Comparison of ENCODE assay signal across 8 cellular contexts in the genomic region with DNA sequence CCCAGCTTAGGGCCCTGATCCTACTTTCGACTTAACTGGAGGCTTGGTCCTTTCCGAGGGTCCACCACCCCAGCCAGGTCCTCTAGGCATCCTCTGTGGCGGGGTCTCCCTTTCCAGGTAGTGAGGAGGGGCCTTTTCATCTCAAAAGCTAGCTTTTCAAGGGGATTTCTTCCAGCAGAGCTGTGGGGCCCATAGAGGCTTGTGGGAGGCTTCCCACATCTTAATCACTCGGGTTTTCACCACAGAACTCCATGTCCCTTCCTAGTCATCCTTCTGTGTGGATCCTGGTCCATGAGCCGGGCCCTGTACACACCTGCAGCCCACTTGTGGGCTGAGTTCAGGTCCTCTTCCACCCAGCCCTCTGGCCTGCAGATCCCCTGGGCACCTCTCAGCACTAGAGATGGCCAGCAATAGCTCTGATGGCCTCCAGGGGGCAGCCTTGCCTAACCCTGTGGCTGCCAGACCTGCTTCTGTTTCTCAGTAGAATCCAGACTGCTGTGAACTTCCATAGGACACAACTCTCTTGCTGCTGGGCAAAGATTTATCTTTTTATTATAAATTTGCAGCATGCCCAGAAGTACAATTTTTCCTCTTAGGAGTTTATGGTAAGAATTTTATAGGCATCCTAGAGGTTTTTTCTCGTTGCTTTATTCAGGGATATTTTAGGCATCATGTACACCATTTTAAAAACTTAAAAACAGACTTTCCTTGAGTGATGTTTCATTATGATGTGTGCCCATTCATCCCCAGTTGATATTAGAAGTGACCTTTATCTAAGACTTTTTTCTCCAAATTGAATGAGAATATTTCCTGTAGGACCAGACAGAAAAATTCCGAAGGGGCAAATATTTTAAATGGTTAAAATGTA.
DNase-seq lines count a peak whose midpoint lies in the region; ATAC-seq and TF ChIP-seq lines count a peak whose summit lies in the region.

No MANE protein-coding gene starts in this region.

- TF ChIP-seq CTCF in Peyer's patch (IDR thresholded peaks at IDR 0.05), result peak; percentile 68 to 92 (median 77)
- peak; percentile 99 for TF ChIP-seq CTCF in fibroblast of the aortic adventitia (IDR thresholded peaks at IDR 0.05; ENCODE audit: insufficient read depth, low read length)
- peak; percentile 95 for TF ChIP-seq CTCF in osteocyte (IDR thresholded peaks at IDR 0.05)
- peak; percentile 85 to 95 (median 90) for TF ChIP-seq CTCF in tibial nerve (IDR thresholded peaks at IDR 0.05)

- TF ChIP-seq EP300 in tibial nerve (IDR thresholded peaks at IDR 0.05), result no peak

- H3K9me3 ChIP-seq in Peyer's patch, result no peaks in the 10 kb centered on the region
- no peaks in the 10 kb centered on the region for H3K9me3 ChIP-seq in tibial nerve

- H3K27me3 ChIP-seq in Peyer's patch, result no peaks in the 10 kb centered on the region
- H3K27me3 ChIP-seq in tibial nerve, result no peaks in the 10 kb centered on the region

- no peak overlapping the region for H3K4me3 Mint-ChIP-seq in activated T-helper 1 cell treated with anti-CD3 and anti-CD28 coated beads, Interleukin-12 subunit alpha, Interleukin-12 subunit beta, Interleukin-2, Interleukin-4 antibody, amounts not matched to agents 30 ng/mL and 10 ng/mL and 1 ng/mL, durations not matched to agents 14 hours and 24 hours and 36 hours
- no peak overlapping the region for H3K4me3 Mint-ChIP-seq in osteocyte (ENCODE audit: unreplicated experiment)

- no peaks in the 10 kb centered on the region for H3K36me3 ChIP-seq in Peyer's patch
- peaks cover 0 to 9% (median 0%) of the 10 kb centered on the region in 3 donors for H3K36me3 ChIP-seq in tibial nerve

- H3K9me3 Mint-ChIP-seq in activated T-helper 1 cell treated with anti-CD3 and anti-CD28 coated beads, Interleukin-12 subunit alpha, Interleukin-12 subunit beta, Interleukin-2, Interleukin-4 antibody, amounts not matched to agents 30 ng/mL and 10 ng/mL and 1 ng/mL, durations not matched to agents 14 hours and 24 hours and 36 hours, result no peaks in the 10 kb centered on the region
- H3K9me3 Mint-ChIP-seq in osteocyte (ENCODE audit: unreplicated experiment), result no peaks in the 10 kb centered on the region

- peak; percentile 89 for ATAC-seq in GM21717 (IDR thresholded peaks at IDR 0.05; ENCODE audit: unreplicated experiment)

- peaks cover 6% of the 10 kb centered on the region for H3K27me3 Mint-ChIP-seq in activated T-helper 1 cell treated with anti-CD3 and anti-CD28 coated beads, Interleukin-12 subunit alpha, Interleukin-12 subunit beta, Interleukin-2, Interleukin-4 antibody, amounts not matched to agents 30 ng/mL and 10 ng/mL and 1 ng/mL, durations not matched to agents 14 hours and 24 hours and 36 hours (ENCODE audit: insufficient read depth)
- no peaks in the 10 kb centered on the region for H3K27me3 Mint-ChIP-seq in osteocyte (ENCODE audit: unreplicated experiment)

- H3K4me1 ChIP-seq in Peyer's patch (no peaks in the 10 kb centered on the region), tibial nerve (peaks cover 0 to 24% (median 0%) of the 10 kb centered on the region in 4 donors)

- no peaks in the 10 kb centered on the region for H3K36me3 Mint-ChIP-seq in activated T-helper 1 cell treated with anti-CD3 and anti-CD28 coated beads, Interleukin-12 subunit alpha, Interleukin-12 subunit beta, Interleukin-2, Interleukin-4 antibody, amounts not matched to agents 30 ng/mL and 10 ng/mL and 1 ng/mL, durations not matched to agents 14 hours and 24 hours and 36 hours (ENCODE audit: low read depth)
- peaks cover 10% of the 10 kb centered on the region for H3K36me3 Mint-ChIP-seq in osteocyte (ENCODE audit: unreplicated experiment)

- H3K4me3 ChIP-seq in Peyer's patch, result no peak overlapping the region
- H3K4me3 ChIP-seq in fibroblast of the aortic adventitia (ENCODE audit: low read depth, low read length), result no peak overlapping the region
- no peak overlapping the region for H3K4me3 ChIP-seq in tibial nerve

- H3K27ac ChIP-seq in Peyer's patch (no peak overlapping the region), tibial nerve (no peak overlapping the region)

- intact Hi-C loops in activated T-helper 1 cell treated with anti-CD3 and anti-CD28 coated beads, Interleukin-12 subunit alpha, Interleukin-12 subunit beta, Interleukin-2, Interleukin-4 antibody, amounts not matched to agents 30 ng/mL and 10 ng/mL and 1 ng/mL, durations not matched to agents 14 hours and 24 hours and 36 hours (cut with micrococcal nuclease), result loop anchor here (1.0 to 10.0 kb wide), 6 partner anchors 12 to 663 kb away; no protein-coding TSS in a partner anchor

- 67 to 73% methylated on average over 7 of the region's 7 CpGs for WGBS in tibial nerve, 2 donors

- TF ChIP-seq POLR2A in Peyer's patch (IDR thresholded peaks at IDR 0.05) (no peak), tibial nerve (IDR thresholded peaks at IDR 0.05) (no peak)

- DNase-seq in EH (ENCODE audit: low read depth) (peak; percentile 75), KBM-7 (peak; percentile 72), Peyer's patch (peak; percentile 50 to 74 (median 67)), fibroblast of the aortic adventitia (ENCODE audit: low read depth) (peak; percentile 69), osteocyte (ENCODE audit: extremely low spot score, unreplicated experiment) (no peak), tibial nerve (ENCODE audit: low spot score in 2 of 2) (peak; percentile 54 to 60)
- peak; percentile 43 for DNase-seq in activated T-helper 1 cell treated with anti-CD3 and anti-CD28 coated beads, Interleukin-12 subunit alpha, Interleukin-12 subunit beta, Interleukin-2, Interleukin-4 antibody, amounts not matched to agents 30 ng/mL and 10 ng/mL and 1 ng/mL, durations not matched to agents 14 hours and 24 hours and 36 hours (ENCODE audit: low spot score)

- H3K27ac Mint-ChIP-seq in activated T-helper 1 cell treated with anti-CD3 and anti-CD28 coated beads, Interleukin-12 subunit alpha, Interleukin-12 subunit beta, Interleukin-2, Interleukin-4 antibody, amounts not matched to agents 30 ng/mL and 10 ng/mL and 1 ng/mL, durations not matched to agents 14 hours and 24 hours and 36 hours, result no peak overlapping the region
- peak overlapping the region; percentile 54 for H3K27ac Mint-ChIP-seq in osteocyte (ENCODE audit: unreplicated experiment)

- no peaks in the 10 kb centered on the region for H3K4me1 Mint-ChIP-seq in activated T-helper 1 cell treated with anti-CD3 and anti-CD28 coated beads, Interleukin-12 subunit alpha, Interleukin-12 subunit beta, Interleukin-2, Interleukin-4 antibody, amounts not matched to agents 30 ng/mL and 10 ng/mL and 1 ng/mL, durations not matched to agents 14 hours and 24 hours and 36 hours (ENCODE audit: low read depth)
- H3K4me1 Mint-ChIP-seq in osteocyte (ENCODE audit: unreplicated experiment), result peaks cover 38% of the 10 kb centered on the region

- in situ Hi-C loops in KBM-7 (cut with MboI; ENCODE audit: low pct_unique_long_range_greater_than_20kb, low sequenced_read_pairs), result no loop called here
